Comparison of ENCODE assay signal across 8 cellular contexts in the genomic region with DNA sequence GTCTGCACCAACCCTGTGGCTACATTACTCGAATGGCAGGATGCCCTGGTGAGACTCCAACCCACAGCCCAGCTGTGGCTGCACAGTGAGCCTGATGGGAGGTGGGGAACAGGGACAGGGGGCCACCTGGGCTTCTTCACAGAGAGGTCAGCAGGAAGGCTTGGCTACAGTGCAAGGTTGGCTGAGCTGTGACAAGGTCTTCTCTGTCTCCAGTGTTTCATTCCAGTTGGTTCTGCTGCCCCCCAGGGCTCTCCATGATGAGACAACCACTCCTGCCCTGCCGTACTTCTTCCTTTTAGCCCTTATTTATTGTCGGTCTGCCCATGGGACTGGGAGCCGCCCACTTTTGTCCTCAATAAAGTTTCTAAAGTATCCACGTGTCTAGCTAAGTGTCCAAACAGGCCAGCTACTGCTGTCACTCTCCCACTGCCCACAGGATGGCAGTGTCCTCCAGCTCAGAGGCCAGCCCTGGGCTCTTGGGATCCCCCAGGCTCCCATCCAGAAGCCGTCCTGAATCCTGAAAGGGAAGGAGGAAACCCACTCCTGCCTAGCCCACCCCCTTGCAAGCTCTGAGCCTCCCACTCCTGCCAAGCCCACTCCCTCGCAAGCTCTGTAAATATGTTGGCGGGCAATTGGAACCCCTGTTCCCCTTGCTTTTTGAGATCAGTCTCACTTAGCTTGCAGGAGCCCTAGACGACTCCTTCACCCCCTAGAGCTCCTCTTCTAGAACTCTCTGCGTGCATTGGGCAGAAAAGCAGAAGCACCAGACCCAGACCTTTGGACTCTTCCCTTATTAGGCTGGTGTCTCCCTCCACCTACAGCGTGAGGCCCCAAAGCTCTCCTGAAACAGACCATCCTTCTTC. TPM values are rescaled to one million over a fixed set of nuclear protein-coding genes. Genes with fewer than 3 reads are reported as not detected.
DNase-seq lines count a peak whose midpoint lies in the region; ATAC-seq, FAIRE-seq and TF ChIP-seq lines count a peak whose summit lies in the region.

No MANE protein-coding gene starts in this region.

- TF ChIP-seq CTCF in LNCAP (IDR thresholded peaks at IDR 0.05): peak; percentile 83
- peak; percentile 56 to 87 (median 77) for TF ChIP-seq CTCF in heart right ventricle (IDR thresholded peaks at IDR 0.05)

- H3K36me3 ChIP-seq in adipocyte (ENCODE audit: control insufficient read depth, insufficient read depth, low read length, severe bottlenecking) (no peaks in the 10 kb centered on the region), heart right ventricle (peaks cover 0 to 13% (median 0%) of the 10 kb centered on the region in 9 donors)

- H3K9me3 ChIP-seq in adipocyte (ENCODE audit: control insufficient read depth, low read length) (no peaks in the 10 kb centered on the region), heart right ventricle (no peaks in the 10 kb centered on the region)

- TF ChIP-seq POLR2A in GM12892 (IDR thresholded peaks at IDR 0.05; ENCODE audit: low read depth, low read length): no peak

- ATAC-seq in heart right ventricle (peak; percentile 76 to 92 (median 86)), GM18873 (IDR thresholded peaks at IDR 0.05; ENCODE audit: low FRiP score, unreplicated experiment) (no peak)

- no peak for FAIRE-seq in GM12892 (lab: Jason Lieb, UNC)

- 38 to 42% methylated on average over 11 of the region's 11 CpGs for WGBS in heart right ventricle, 2 donors

- H3K9ac ChIP-seq in adipocyte (ENCODE audit: low read length): no peak overlapping the region

- H3K4me1 ChIP-seq in adipocyte (ENCODE audit: control insufficient read depth, insufficient read depth, low read length) (peaks cover 6% of the 10 kb centered on the region), heart right ventricle (peaks cover 0 to 32% (median 6%) of the 10 kb centered on the region in 9 donors)

- intact Hi-C loops in heart right ventricle (cut with DNase I): loop anchor here in 1 of 10 donors (5.0 kb wide), 1 partner anchor 34 kb away; a partner anchor contains a TSS

- DNase-seq in EL (peak; percentile 71), adipocyte (ENCODE audit: low read depth) (peak; percentile 87), heart right ventricle (peak; percentile 61), pulmonary artery endothelial cell (ENCODE audit: low read depth, low spot score) (peak; percentile 54), GM12892 (ENCODE audit: insufficient read length) (no peak), NAMALWA (ENCODE audit: low spot score) (no peak)

- H3K4me3 ChIP-seq in adipocyte (ENCODE audit: low read length) (no peak overlapping the region), heart right ventricle (no peak overlapping the region)

- H3K27me3 ChIP-seq in adipocyte (replicated peaks; ENCODE audit: control insufficient read depth, insufficient read depth, low read length) (peaks cover 33% of the 10 kb centered on the region), heart right ventricle (peaks cover 18 to 58% (median 43%) of the 10 kb centered on the region in 7 donors)

- H3K27ac ChIP-seq in heart right ventricle: no peak overlapping the region

RNA-seq across cellular contexts. Expression of a gene that starts 5.4 kb away (rescaled TPM):
- not detected for total RNA-seq in heart right ventricle
- not detected for polyA plus RNA-seq in heart right ventricle
- 0.04 and 0.13 TPM in 2 replicates for total RNA-seq in pulmonary artery endothelial cell
- not detected for polyA plus RNA-seq in GM12892 (2012; ENCODE audit: missing spikeins)

RNA-seq across cellular contexts. Expression of a gene that starts 8.5 kb away (rescaled TPM):
- 1 to 10 TPM in 2 of 10 donors, under 1 TPM in 5, not detected in 3; 0.40 to 4.9 (median 0.72) TPM for total RNA-seq in heart right ventricle
- 1 to 10 TPM in 1 of 2 donors, under 1 TPM in 1; 0.20 to 1.3 TPM for polyA plus RNA-seq in heart right ventricle
- total RNA-seq in pulmonary artery endothelial cell: 16.9 and 19.6 TPM in 2 replicates
- 21.9 TPM for polyA plus RNA-seq in GM12892 (2012; ENCODE audit: missing spikeins)

RNA-seq across cellular contexts. Expression of a gene that starts 15.1 kb away (rescaled TPM):
- total RNA-seq in heart right ventricle (under 1 TPM in 7 of 10 donors, not detected in 3; 0.17 to 0.59 (median 0.26) TPM), pulmonary artery endothelial cell (0.79 and 0.85 TPM in 2 replicates)
- polyA plus RNA-seq in heart right ventricle: under 1 TPM in 1 of 2 donors, not detected in 1; 0.01 TPM
- 0.28 TPM for polyA plus RNA-seq in GM12892 (2012; ENCODE audit: missing spikeins)

RNA-seq across cellular contexts. Expression of a gene that starts 35.7 kb away (rescaled TPM):
- 10 to 100 TPM in 1 of 10 donors, 1 to 10 TPM in 9; 3.5 to 10.6 (median 5.1) TPM for total RNA-seq in heart right ventricle
- 10 to 100 TPM in 1 of 2 donors, 1 to 10 TPM in 1; 4.8 to 11.5 TPM for polyA plus RNA-seq in heart right ventricle
- 44.5 and 45.5 TPM in 2 replicates for total RNA-seq in pulmonary artery endothelial cell
- polyA plus RNA-seq in GM12892 (2012; ENCODE audit: missing spikeins): 36.1 TPM

RNA-seq across cellular contexts. Expression of a gene that starts 36.6 kb away (rescaled TPM):
- total RNA-seq in heart right ventricle: under 1 TPM in 5 of 10 donors, not detected in 5; 0.10 to 0.64 (median 0.47) TPM
- polyA plus RNA-seq in heart right ventricle: under 1 TPM; 0.35 to 0.51 TPM
- 0.26 and 0.53 TPM in 2 replicates for total RNA-seq in pulmonary artery endothelial cell
- polyA plus RNA-seq in GM12892 (2012; ENCODE audit: missing spikeins): 0.34 TPM

Comparison
In these comparisons a context has a peak if more than half of its experiments do, and no peak if none do; other contexts are left out.
1. DNase-seq: peak in EL (single experiment), adipocyte (single experiment), heart right ventricle (2 of 2) and pulmonary artery endothelial cell (single experiment); none in GM12892 (single experiment) and NAMALWA (single experiment).